ENCODE assay signal across 9 cellular contexts in genomic region chr22:46077669-46078099, GRCh38.
DNase-seq lines count a peak whose midpoint lies in the region; ATAC-seq and TF ChIP-seq lines count a peak whose summit lies in the region.
"Had no signal": no experiment of that assay in that cellular context is flagged by ENCODE, and none has a peak within 500 bp of the region (broad histone marks: within the 10 kb centered on the region; RNA-seq: fewer than 3 reads in every experiment).

No MANE protein-coding gene starts in this region.

- H3K27ac ChIP-seq in colonic mucosa (peak overlapping the region; percentile 99), lung (ENCODE audit: low read depth in 1 of 2, low read length in 1 of 2) (peak overlapping the region; percentile 95 to 97), transverse colon (peak overlapping the region; percentile 98 to 99 (median 98))

- in situ Hi-C loops in transverse colon (cut with MboI; ENCODE audit: low pct_ligation_motif_present in 1 of 4, low pct_unique_long_range_greater_than_20kb in 1 of 4, low sequenced_read_pairs in 3 of 4), result no loop called here

- no peak overlapping the region for H3K4me3 ChIP-seq in colonic mucosa
- H3K4me3 ChIP-seq in lung, result no peak overlapping the region
- peak overlapping the region in 3 of 4 donors; percentile 0 to 80 (median 73) for H3K4me3 ChIP-seq in transverse colon

- TF ChIP-seq EP300 in transverse colon (IDR thresholded peaks at IDR 0.05; ENCODE audit: low read depth), result no peak

- peak; percentile 42 for DNase-seq in NCI-H2107 treated with DMSO at 0.1 percent for 48 hours (lab: John Stamatoyannopoulos, UW; ENCODE audit: unreplicated experiment)
- no peak for DNase-seq in NCI-H2107 (lab: John Stamatoyannopoulos, UW)
- DNase-seq in colonic mucosa, result no peak
- no peak for DNase-seq in lung (ENCODE audit: low spot score)
- peak; percentile 8 for DNase-seq in transverse colon
- DNase-seq in amygdala (lab: John Stamatoyannopoulos, UW), result no peak
- DNase-seq: retina had no signal

- H3K9ac ChIP-seq in colonic mucosa (ENCODE audit: low read depth in 2 of 2, low read length in 2 of 2), result peak overlapping the region; percentile 50 to 99

- peaks cover 38% of the 10 kb centered on the region for H3K4me1 ChIP-seq in colonic mucosa
- H3K4me1 ChIP-seq in lung (ENCODE audit: control insufficient read depth in 2 of 2, insufficient read depth in 2 of 2, low read length in 2 of 2), result peaks cover 17 to 29% of the 10 kb centered on the region in 2 donors
- peaks cover 32 to 80% (median 63%) of the 10 kb centered on the region in 4 donors for H3K4me1 ChIP-seq in transverse colon

- 44 to 63% methylated on average over 12 of the region's 12 CpGs for WGBS in lung, 2 donors
- 57 to 58% methylated on average over 4 to 12 of the region's 12 CpGs for WGBS in transverse colon (ENCODE audit: low coverage in 1 of 2), 2 donors

- intact Hi-C loops in colonic mucosa (cut with DNase I), result no loop called here
- intact Hi-C loops in transverse colon (cut with DNase I; ENCODE audit: low total_unique reads), result loop anchor here (10.0 kb wide), 1 partner anchor 73 kb away; no protein-coding TSS in a partner anchor

- no peak for ATAC-seq in lung (ENCODE audit: insufficient read depth, low FRiP score)
- no peak for ATAC-seq in HG03442 (IDR thresholded peaks at IDR 0.05; ENCODE audit: unreplicated experiment)
- no peak for ATAC-seq in GM19463 (IDR thresholded peaks at IDR 0.05; ENCODE audit: unreplicated experiment)

- TF ChIP-seq POLR2A in transverse colon (IDR thresholded peaks at IDR 0.05), result no peak

- H3K27me3 ChIP-seq in colonic mucosa (no peaks in the 10 kb centered on the region), lung (ENCODE audit: control insufficient read depth, insufficient read depth) (no peaks in the 10 kb centered on the region), transverse colon (no peaks in the 10 kb centered on the region)

- H3K9me3 ChIP-seq in colonic mucosa (no peaks in the 10 kb centered on the region), lung (ENCODE audit: control insufficient read depth in 2 of 2, insufficient read depth in 1 of 2, low read length in 1 of 2) (no peaks in the 10 kb centered on the region), transverse colon (no peaks in the 10 kb centered on the region)

- no peak for TF ChIP-seq CTCF in colonic mucosa (IDR thresholded peaks at IDR 0.05)
- TF ChIP-seq CTCF in lung (IDR thresholded peaks at IDR 0.05; ENCODE audit: control extremely low read depth, extremely low read depth), result no peak
- no peak for TF ChIP-seq CTCF in transverse colon (IDR thresholded peaks at IDR 0.05)

- H3K36me3 ChIP-seq in colonic mucosa (no peaks in the 10 kb centered on the region), lung (ENCODE audit: control insufficient read depth in 2 of 2, insufficient read depth in 2 of 2, low read length in 2 of 2) (peaks cover 0 to 7% of the 10 kb centered on the region in 2 donors), transverse colon (no peaks in the 10 kb centered on the region)

Comparison
In these comparisons a context has a peak if more than half of its experiments do, and no peak if none do; other contexts are left out.
1. DNase-seq: peak in NCI-H2107 treated with DMSO at 0.1 percent for 48 hours (single experiment) and transverse colon (single experiment); none in NCI-H2107 (single experiment), colonic mucosa (single experiment), lung (single experiment) and amygdala (0 of 56).
2. H3K4me3 ChIP-seq: peak in transverse colon (3 of 4); none in colonic mucosa (single experiment) and lung (single experiment).
3. Peak in every context shown above with its lines, with median percentiles within 50 percentile points of each other: H3K27ac ChIP-seq.